In genomic region chr12:89825591-89826449, GRCh38 we compare ENCODE assay signal across 9 cellular contexts.
DNase-seq lines count a peak whose midpoint lies in the region; ATAC-seq lines count a peak whose summit lies in the region.
"Had no signal": no experiment of that assay in that cellular context is flagged by ENCODE, and none has a peak within 500 bp of the region (broad histone marks: within the 10 kb centered on the region; RNA-seq: fewer than 3 reads in every experiment).

No MANE protein-coding gene starts in this region.

- peak; percentile 39 for ATAC-seq in effector memory CD8-positive, alpha-beta T cell (replicated peaks)
- ATAC-seq in stimulated activated memory B cell treated with anti-CD40 and anti-IgM and Interleukin-4, amounts not matched to agents 10 μg/mL and 1 μg/mL and 100 μg/mL, for 72 hours, result no peak
- no peak for ATAC-seq in activated T-cell treated with anti-CD3 and anti-CD28 coated beads, Interleukin-2, amount 50 U/mL, for 4 hours

- peak overlapping the region in 1 of 2 donors; percentile 22 for H3K27ac Mint-ChIP-seq in effector memory CD8-positive, alpha-beta T cell
- peak overlapping the region; percentile 80 for H3K27ac Mint-ChIP-seq in stimulated activated memory B cell treated with anti-CD40 and anti-IgM and Interleukin-4, amounts not matched to agents 10 μg/mL and 1 μg/mL and 100 μg/mL, for 72 hours

- H3K9me3 Mint-ChIP-seq in effector memory CD8-positive, alpha-beta T cell, result no peaks in the 10 kb centered on the region
- peaks cover 3% of the 10 kb centered on the region for H3K9me3 Mint-ChIP-seq in stimulated activated memory B cell treated with anti-CD40 and anti-IgM and Interleukin-4, amounts not matched to agents 10 μg/mL and 1 μg/mL and 100 μg/mL, for 72 hours
- H3K9me3 Mint-ChIP-seq in activated T-cell treated with anti-CD3 and anti-CD28 coated beads, Interleukin-2, amount 50 U/mL, for 4 hours, result no peaks in the 10 kb centered on the region

- H3K36me3 Mint-ChIP-seq in effector memory CD8-positive, alpha-beta T cell (ENCODE audit: insufficient read depth), result no peaks in the 10 kb centered on the region
- peaks cover 8% of the 10 kb centered on the region for H3K36me3 Mint-ChIP-seq in stimulated activated memory B cell treated with anti-CD40 and anti-IgM and Interleukin-4, amounts not matched to agents 10 μg/mL and 1 μg/mL and 100 μg/mL, for 72 hours
- H3K36me3 Mint-ChIP-seq in activated T-cell treated with anti-CD3 and anti-CD28 coated beads, Interleukin-2, amount 50 U/mL, for 4 hours (ENCODE audit: insufficient read depth), result no peaks in the 10 kb centered on the region

- peaks cover 0 to 8% of the 10 kb centered on the region in 2 donors for H3K27me3 Mint-ChIP-seq in effector memory CD8-positive, alpha-beta T cell
- no peaks in the 10 kb centered on the region for H3K27me3 Mint-ChIP-seq in stimulated activated memory B cell treated with anti-CD40 and anti-IgM and Interleukin-4, amounts not matched to agents 10 μg/mL and 1 μg/mL and 100 μg/mL, for 72 hours
- H3K27me3 Mint-ChIP-seq in activated T-cell treated with anti-CD3 and anti-CD28 coated beads, Interleukin-2, amount 50 U/mL, for 4 hours (ENCODE audit: low read depth), result no peaks in the 10 kb centered on the region

- DNase-seq in NCI-H510A treated with DMSO at 0.1 percent for 48 hours (lab: John Stamatoyannopoulos, UW), result peak; percentile 11
- DNase-seq in NCI-H510A (lab: John Stamatoyannopoulos, UW), result no peak
- peak; percentile 72 for DNase-seq in OCI-M1 (lab: John Stamatoyannopoulos, UW)
- DNase-seq in effector memory CD8-positive, alpha-beta T cell, result no peak
- no peak for DNase-seq in inferior parietal cortex (ENCODE audit: extremely low spot score)
- no peak for DNase-seq in activated T-cell treated with anti-CD3 and anti-CD28 coated beads, Interleukin-2, amount 50 U/mL, for 4 hours
- no peak for DNase-seq in AML-193 (lab: John Stamatoyannopoulos, UW)
- DNase-seq: Kasumi-1 had no signal

- peak overlapping the region in 1 of 2 donors; percentile 20 for H3K4me3 Mint-ChIP-seq in effector memory CD8-positive, alpha-beta T cell
- H3K4me3 Mint-ChIP-seq in stimulated activated memory B cell treated with anti-CD40 and anti-IgM and Interleukin-4, amounts not matched to agents 10 μg/mL and 1 μg/mL and 100 μg/mL, for 72 hours, result peak overlapping the region; percentile 32
- no peak overlapping the region for H3K4me3 Mint-ChIP-seq in activated T-cell treated with anti-CD3 and anti-CD28 coated beads, Interleukin-2, amount 50 U/mL, for 4 hours

- peaks cover 0 to 12% of the 10 kb centered on the region in 2 donors for H3K4me1 Mint-ChIP-seq in effector memory CD8-positive, alpha-beta T cell (ENCODE audit: low read depth in 2 of 2)
- H3K4me1 Mint-ChIP-seq in stimulated activated memory B cell treated with anti-CD40 and anti-IgM and Interleukin-4, amounts not matched to agents 10 μg/mL and 1 μg/mL and 100 μg/mL, for 72 hours, result peaks cover 37% of the 10 kb centered on the region
- peaks cover 17% of the 10 kb centered on the region for H3K4me1 Mint-ChIP-seq in activated T-cell treated with anti-CD3 and anti-CD28 coated beads, Interleukin-2, amount 50 U/mL, for 4 hours (ENCODE audit: low read depth)

Comparison
In these comparisons a context has a peak if more than half of its experiments do, and no peak if none do; other contexts are left out.
1. DNase-seq: peak in NCI-H510A treated with DMSO at 0.1 percent for 48 hours (single experiment) and OCI-M1 (single experiment); none in NCI-H510A (single experiment), effector memory CD8-positive, alpha-beta T cell (0 of 3), inferior parietal cortex (single experiment), activated T-cell treated with anti-CD3 and anti-CD28 coated beads, Interleukin-2, amount 50 U/mL, for 4 hours (single experiment) and AML-193 (0 of 2).